In the genomic region with DNA sequence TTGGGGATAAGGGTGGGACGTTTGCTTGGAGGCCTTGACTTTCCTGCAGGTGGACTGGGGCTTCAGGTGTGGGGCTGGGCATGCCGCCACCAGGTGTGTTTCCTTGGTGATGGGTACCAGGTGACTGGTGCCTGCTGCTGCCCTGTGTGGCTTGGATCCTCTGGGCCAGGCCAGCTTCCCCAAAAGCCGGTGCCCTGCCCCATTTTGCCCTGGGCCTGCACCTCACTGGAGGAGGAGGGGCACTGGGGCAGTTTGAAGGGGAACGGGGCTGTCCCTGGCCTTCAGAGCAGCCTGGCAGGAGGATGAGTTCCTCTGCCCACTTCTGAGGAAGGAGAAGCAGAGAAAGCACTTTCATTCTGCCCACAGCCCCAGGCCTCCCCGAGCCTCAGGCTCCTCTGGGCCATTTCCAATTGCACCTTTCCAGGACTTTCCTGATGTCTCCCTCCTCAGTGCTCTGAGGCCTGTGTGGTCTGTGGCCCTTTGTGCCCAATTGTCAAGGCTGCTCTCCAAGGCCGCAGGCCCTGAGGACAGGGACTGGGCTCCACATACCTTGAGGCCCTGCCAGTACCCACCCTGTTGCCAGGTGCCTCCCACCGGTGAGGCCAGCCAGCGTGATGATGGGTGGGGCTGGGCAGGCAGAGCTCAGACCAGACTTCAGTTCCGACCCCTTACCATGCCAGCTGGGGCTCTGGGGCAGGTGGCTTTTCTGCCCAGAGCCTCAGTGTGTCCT, we compare ENCODE assay signal across 25 cellular contexts. TPM values are rescaled to one million over a fixed set of nuclear protein-coding genes. Genes with fewer than 3 reads are reported as not detected.
A peak's percentile ranks its signal among the peaks of the same experiment; 100 is the strongest.
DNase-seq lines count a peak whose midpoint lies in the region; ATAC-seq and TF ChIP-seq lines count a peak whose summit lies in the region.
"Had no signal": no experiment of that assay in that cellular context is flagged by ENCODE, and none has a peak within 500 bp of the region (broad histone marks: within the 10 kb centered on the region; RNA-seq: fewer than 3 reads in every experiment).

No MANE protein-coding gene starts in this region.

- POLR2A ChIA-PET in naive thymus-derived CD8-positive, alpha-beta T cell (lab: Charles Lee), result interaction anchor here (0.8 to 1.3 kb wide), 2 partner anchors 8 to 41 kb away, joined by 3 to 4 read pairs; a partner anchor contains a TSS

- H3K27me3 Mint-ChIP-seq in naive thymus-derived CD8-positive, alpha-beta T cell, result peaks cover 0 to 4% (median 0%) of the 10 kb centered on the region in 5 donors

- H3K4me1 Mint-ChIP-seq in naive thymus-derived CD8-positive, alpha-beta T cell, result peaks cover 35 to 65% (median 53%) of the 10 kb centered on the region in 4 donors

- intact Hi-C loops in Right ventricle myocardium inferior (cut with DNase I) (no loop called here), left ventricle myocardium inferior (cut with micrococcal nuclease) (no loop called here)

- DNase-seq in Right ventricle myocardium inferior (ENCODE audit: missing footprints) (peak; percentile 78), left ventricle myocardium inferior (no peak), RPMI8226 (peak; percentile 26), substantia nigra (lab: John Stamatoyannopoulos, UW) (peak in 2 of 49 donors; percentile 10 to 12), epidermal melanocyte (ENCODE audit: insufficient read length, low spot score) (no peak)
- DNase-seq in naive thymus-derived CD8-positive, alpha-beta T cell, result no peak
- no peak for DNase-seq in effector CD8-positive, alpha-beta T cell (lab: John Stamatoyannopoulos, UW)
- DNase-seq: AML-193; Caco-2; CD8-positive, alpha-beta T cell; GM23248; Karpas-422; NCI-H1092; NCI-H146; NCI-H1930; NCI-H2107; NCI-H2227 treated with DMSO at 0.1 percent for 48 hours; NCI-H526 treated with DMSO at 0.1 percent for 48 hours; SIG-M5 had no signal

- H3K9me3 Mint-ChIP-seq in naive thymus-derived CD8-positive, alpha-beta T cell, result no peaks in the 10 kb centered on the region
- H3K9me3 Mint-ChIP-seq: CD8-positive, alpha-beta T cell had no signal

- no peak overlapping the region for H3K27ac ChIP-seq in left ventricle myocardium inferior (replicated peaks)
- H3K27ac ChIP-seq in substantia nigra (ENCODE audit: low read depth, low read length, poor library complexity, severe bottlenecking), result peak overlapping the region; percentile 17
- H3K27ac ChIP-seq: GM23248, SK-N-MC had no signal

- peaks cover 0 to 2% (median 2%) of the 10 kb centered on the region in 3 donors for H3K36me3 Mint-ChIP-seq in naive thymus-derived CD8-positive, alpha-beta T cell

- H3K4me1 ChIP-seq in left ventricle myocardium inferior, result peaks cover 23% of the 10 kb centered on the region
- H3K4me1 ChIP-seq: HAP-1 had no signal

- no peaks in the 10 kb centered on the region for H3K36me3 ChIP-seq in left ventricle myocardium inferior
- H3K36me3 ChIP-seq: BLaER1 treated with 17β-estradiol and CSF1 and Interleukin-3, amounts not matched to agents 10 nM and 100 nM; HAP-1 had no signal

- peaks cover 21% of the 10 kb centered on the region for H3K27me3 ChIP-seq in left ventricle myocardium inferior (ENCODE audit: low read depth)

- no peak overlapping the region for H3K4me3 ChIP-seq in left ventricle myocardium inferior
- H3K4me3 ChIP-seq: BLaER1 treated with 17β-estradiol and CSF1 and Interleukin-3, amounts not matched to agents 10 nM and 100 nM; GM23248; HAP-1; SK-N-MC had no signal

- ATAC-seq in Right ventricle myocardium inferior (no peak), HG02970 (IDR thresholded peaks at IDR 0.05; ENCODE audit: low FRiP score, unreplicated experiment) (no peak)
- no peak for ATAC-seq in naive thymus-derived CD8-positive, alpha-beta T cell
- ATAC-seq: CD8-positive, alpha-beta T cell; HepG2; Panc1 had no signal

- TF ChIP-seq CTCF in left ventricle myocardium inferior (IDR thresholded peaks at IDR 0.05; ENCODE audit: borderline replicate concordance), result no peak

- H3K4me3 Mint-ChIP-seq in naive thymus-derived CD8-positive, alpha-beta T cell, result peak overlapping the region in 1 of 10 donors; percentile 65

- no peaks in the 10 kb centered on the region for H3K9me3 ChIP-seq in left ventricle myocardium inferior (replicated peaks)
- H3K9me3 ChIP-seq: BLaER1 treated with 17β-estradiol and CSF1 and Interleukin-3, amounts not matched to agents 10 nM and 100 nM; Caco-2; HAP-1 had no signal

- H3K27ac Mint-ChIP-seq in naive thymus-derived CD8-positive, alpha-beta T cell, result peak overlapping the region in 7 of 10 donors; percentile 2 to 89 (median 31)
- H3K27ac Mint-ChIP-seq: CD8-positive, alpha-beta T cell had no signal

RNA-seq across cellular contexts. Expression of a gene that starts 25.3 kb away (rescaled TPM):
- total RNA-seq in Right ventricle myocardium inferior (110 TPM), left ventricle myocardium inferior (104 TPM)
- total RNA-seq in naive thymus-derived CD8-positive, alpha-beta T cell, result 10 to 100 TPM in 1 of 2 experiments, 1 to 10 TPM in 1; 9.7 to 11.8 TPM
- 10 to 100 TPM in 2 of 3 donors, 1 to 10 TPM in 1; 9.8 to 18.6 (median 15.6) TPM for polyA plus RNA-seq in naive thymus-derived CD8-positive, alpha-beta T cell

RNA-seq across cellular contexts. Expression of a gene that starts 41.5 kb away (rescaled TPM):
- 11.6 TPM for total RNA-seq in Right ventricle myocardium inferior
- total RNA-seq in left ventricle myocardium inferior, result 17.3 TPM
- total RNA-seq in naive thymus-derived CD8-positive, alpha-beta T cell, result 10 to 100 TPM; 47.8 to 48.6 TPM
- 10 to 100 TPM; 16.8 to 20.1 (median 17.6) TPM for polyA plus RNA-seq in naive thymus-derived CD8-positive, alpha-beta T cell

RNA-seq across cellular contexts. Expression of a gene that starts 46.8 kb away (rescaled TPM):
- total RNA-seq in Right ventricle myocardium inferior, result 24.5 TPM
- 30.5 TPM for total RNA-seq in left ventricle myocardium inferior
- total RNA-seq in naive thymus-derived CD8-positive, alpha-beta T cell, result 10 to 100 TPM; 30.2 to 34.2 TPM
- 10 to 100 TPM; 23.0 to 40.4 (median 31.6) TPM for polyA plus RNA-seq in naive thymus-derived CD8-positive, alpha-beta T cell

Comparison
In these comparisons a context has a peak if more than half of its experiments do, and no peak if none do; other contexts are left out.
1. DNase-seq: peak in Right ventricle myocardium inferior (single experiment) and RPMI8226 (single experiment); none in left ventricle myocardium inferior (single experiment), naive thymus-derived CD8-positive, alpha-beta T cell (0 of 10), epidermal melanocyte (single experiment) and effector CD8-positive, alpha-beta T cell (single experiment).